In genomic region chr21:24163539-24163938, GRCh38 we compare ENCODE assay signal across 22 cellular contexts.
A peak's percentile ranks its signal among the peaks of the same experiment; 100 is the strongest.
DNase-seq lines count a peak whose midpoint lies in the region.
"Had no signal": no experiment of that assay in that cellular context is flagged by ENCODE, and none has a peak within 500 bp of the region (broad histone marks: within the 10 kb centered on the region; RNA-seq: fewer than 3 reads in every experiment).

No MANE protein-coding gene starts in this region.

- in situ Hi-C loops in HAP-1 (cut with MboI; ENCODE audit: low sequenced_read_pairs): no loop called here

- no peaks in the 10 kb centered on the region for H3K4me1 ChIP-seq in HAP-1

- H3K27me3 ChIP-seq in HAP-1 (ENCODE audit: low read depth): no peaks in the 10 kb centered on the region
- H3K27me3 ChIP-seq: MG63 had no signal

- no peaks in the 10 kb centered on the region for H3K36me3 ChIP-seq in HAP-1 (replicated peaks)
- H3K36me3 ChIP-seq: MG63 had no signal

- no peaks in the 10 kb centered on the region for H3K9me3 ChIP-seq in HAP-1
- H3K9me3 ChIP-seq: MG63 had no signal

- H3K4me3 ChIP-seq in HAP-1: no peak overlapping the region
- H3K4me3 ChIP-seq: GM12878, MG63 had no signal

- peak; percentile 13 to 29 for DNase-seq in SHP77 (lab: John Stamatoyannopoulos, UW)
- no peak for DNase-seq in SHP77 treated with DMSO at 0.1 percent for 48 hours (lab: John Stamatoyannopoulos, UW)
- DNase-seq in NCI-H146 treated with DMSO at 0.1 percent for 48 hours (lab: John Stamatoyannopoulos, UW; ENCODE audit: unreplicated experiment): peak; percentile 55
- peak; percentile 90 for DNase-seq in NCI-H69 (lab: John Stamatoyannopoulos, UW)
- no peak for DNase-seq in hepatic stellate cell (ENCODE audit: low spot score)
- DNase-seq in dermis blood vessel endothelial cell: no peak
- no peak for DNase-seq in HAP-1 (ENCODE audit: low spot score in 2 of 2)
- DNase-seq: DMS79; EL; GDM1; GOT3; HCEC 1CT; IMR-90; KG1; MG63; NCI-H2029; NCI-H2227 treated with DMSO at 0.1 percent for 48 hours; NCI-H526 treated with DMSO at 0.1 percent for 48 hours; NK-92 treated with Interleukin-12 subunit alpha and Interleukin-12 subunit beta, amount 100 ng/mL, for 24 hours; PC-3; T-cell had no signal

Comparison
In these comparisons a context has a peak if more than half of its experiments do, and no peak if none do; other contexts are left out.
1. DNase-seq: peak in SHP77 (2 of 2), NCI-H146 treated with DMSO at 0.1 percent for 48 hours (single experiment) and NCI-H69 (single experiment); none in SHP77 treated with DMSO at 0.1 percent for 48 hours (single experiment), hepatic stellate cell (single experiment), dermis blood vessel endothelial cell (single experiment) and HAP-1 (0 of 2).